ENCODE assay signal across 8 cellular contexts in genomic region chr10:102815790-102816549, GRCh38. TPM values are rescaled to one million over a fixed set of nuclear protein-coding genes. Genes with fewer than 3 reads are reported as not detected.
A peak's percentile ranks its signal among the peaks of the same experiment; 100 is the strongest.
DNase-seq lines count a peak whose midpoint lies in the region; ATAC-seq, FAIRE-seq and TF ChIP-seq lines count a peak whose summit lies in the region.

No MANE protein-coding gene starts in this region.

- H3K4me1 ChIP-seq in cardiac muscle cell (ENCODE audit: low read depth), result no peaks in the 10 kb centered on the region

- H3K36me3 ChIP-seq in cardiac muscle cell, result peaks cover 20% of the 10 kb centered on the region

- no peak for ATAC-seq in activated CD8-positive, alpha-beta T cell treated with anti-CD3 and anti-CD28 coated beads for 36 hours
- ATAC-seq in activated T-helper 17 cell treated with anti-CD3 and anti-CD28 coated beads, Interleukin-2, amount 50 U/mL, for 72 hours (replicated peaks), result no peak

- POLR2A ChIA-PET in activated CD8-positive, alpha-beta T cell treated with anti-CD3 and anti-CD28 coated beads for 36 hours (lab: Charles Lee), result no interaction called here

- no peak overlapping the region for H3K4me3 Mint-ChIP-seq in activated CD8-positive, alpha-beta T cell treated with anti-CD3 and anti-CD28 coated beads for 36 hours
- H3K4me3 Mint-ChIP-seq in activated T-helper 17 cell treated with anti-CD3 and anti-CD28 coated beads, Interleukin-2, amount 50 U/mL, for 72 hours, result no peak overlapping the region

- peaks cover 9% of the 10 kb centered on the region for H3K4me1 Mint-ChIP-seq in activated CD8-positive, alpha-beta T cell treated with anti-CD3 and anti-CD28 coated beads for 36 hours (ENCODE audit: low read depth)
- H3K4me1 Mint-ChIP-seq in activated T-helper 17 cell treated with anti-CD3 and anti-CD28 coated beads, Interleukin-2, amount 50 U/mL, for 72 hours, result no peaks in the 10 kb centered on the region

- CTCF ChIA-PET in activated CD8-positive, alpha-beta T cell treated with anti-CD3 and anti-CD28 coated beads for 36 hours (lab: Charles Lee), result interaction anchor here (0.8 kb wide), 1 partner anchor 19 kb away, joined by 3 read pairs; no protein-coding TSS in a partner anchor

- H3K27me3 ChIP-seq in cardiac muscle cell, result no peaks in the 10 kb centered on the region

- H3K4me3 ChIP-seq in cardiac muscle cell, result no peak overlapping the region

- TF ChIP-seq CTCF in activated CD8-positive, alpha-beta T cell treated with anti-CD3 and anti-CD28 coated beads for 36 hours (IDR thresholded peaks at IDR 0.05), result no peak
- TF ChIP-seq CTCF in cardiac muscle cell (IDR thresholded peaks at IDR 0.05; ENCODE audit: low read depth, low read length), result no peak

- H3K27me3 Mint-ChIP-seq in activated CD8-positive, alpha-beta T cell treated with anti-CD3 and anti-CD28 coated beads for 36 hours, result no peaks in the 10 kb centered on the region
- no peaks in the 10 kb centered on the region for H3K27me3 Mint-ChIP-seq in activated T-helper 17 cell treated with anti-CD3 and anti-CD28 coated beads, Interleukin-2, amount 50 U/mL, for 72 hours

- no peak for FAIRE-seq in GM19239 (lab: Jason Lieb, UNC)

- H3K36me3 Mint-ChIP-seq in activated CD8-positive, alpha-beta T cell treated with anti-CD3 and anti-CD28 coated beads for 36 hours (ENCODE audit: low read depth), result peaks cover 7% of the 10 kb centered on the region
- peaks cover 46% of the 10 kb centered on the region for H3K36me3 Mint-ChIP-seq in activated T-helper 17 cell treated with anti-CD3 and anti-CD28 coated beads, Interleukin-2, amount 50 U/mL, for 72 hours (ENCODE audit: low read depth)

- H3K9me3 Mint-ChIP-seq in activated CD8-positive, alpha-beta T cell treated with anti-CD3 and anti-CD28 coated beads for 36 hours, result no peaks in the 10 kb centered on the region
- no peaks in the 10 kb centered on the region for H3K9me3 Mint-ChIP-seq in activated T-helper 17 cell treated with anti-CD3 and anti-CD28 coated beads, Interleukin-2, amount 50 U/mL, for 72 hours

- DNase-seq in Daoy (ENCODE audit: low read depth) (peak; percentile 27), cardiac muscle cell (ENCODE audit: low read depth in 1 of 2, low spot score in 1 of 2) (peak in 1 of 2 donors; percentile 94), pulmonary artery endothelial cell (ENCODE audit: low read depth, low spot score) (peak; percentile 84), H4 (ENCODE audit: low spot score) (no peak), GM19239 (ENCODE audit: insufficient read length, low spot score) (no peak)
- no peak for DNase-seq in activated CD8-positive, alpha-beta T cell treated with anti-CD3 and anti-CD28 coated beads for 36 hours
- DNase-seq in activated CD4-positive, alpha-beta T cell treated with anti-CD3 and anti-CD28 coated beads for 1 hour, result no peak

- peak overlapping the region; percentile 30 for H3K27ac ChIP-seq in cardiac muscle cell

- H3K9me3 ChIP-seq in cardiac muscle cell (ENCODE audit: low read depth), result no peaks in the 10 kb centered on the region

- H3K27ac Mint-ChIP-seq in activated CD8-positive, alpha-beta T cell treated with anti-CD3 and anti-CD28 coated beads for 36 hours, result peak overlapping the region; percentile 31
- no peak overlapping the region for H3K27ac Mint-ChIP-seq in activated T-helper 17 cell treated with anti-CD3 and anti-CD28 coated beads, Interleukin-2, amount 50 U/mL, for 72 hours

- intact Hi-C loops in activated CD8-positive, alpha-beta T cell treated with anti-CD3 and anti-CD28 coated beads for 36 hours (cut with micrococcal nuclease), result no loop called here

RNA-seq across cellular contexts. Expression of gene CYP17A1, which starts 21.2 kb away (rescaled TPM):
- total RNA-seq in Daoy (2014; rRNA removed; shearing (Covaris generic)), result not detected in 2 replicates
- not detected for total RNA-seq in activated CD8-positive, alpha-beta T cell treated with anti-CD3 and anti-CD28 coated beads for 36 hours
- total RNA-seq in cardiac muscle cell, result not detected in 2 replicates
- not detected in 2 replicates for polyA plus RNA-seq in cardiac muscle cell
- total RNA-seq in pulmonary artery endothelial cell, result not detected in 2 replicates
- total RNA-seq in H4 (2014; rRNA removed; shearing (Covaris generic)), result not detected in 2 replicates
- total RNA-seq in activated T-helper 17 cell treated with anti-CD3 and anti-CD28 coated beads, Interleukin-2, amount 50 U/mL, for 72 hours, result not detected

RNA-seq across cellular contexts. Expression of gene BORCS7, which starts 38.1 kb away (rescaled TPM):
- total RNA-seq in Daoy (2014; rRNA removed; shearing (Covaris generic)), result 10.9 and 13.0 TPM in 2 replicates
- total RNA-seq in activated CD8-positive, alpha-beta T cell treated with anti-CD3 and anti-CD28 coated beads for 36 hours, result 1 to 10 TPM; 6.4 to 6.8 TPM
- 8.2 and 22.6 TPM in 2 replicates for total RNA-seq in cardiac muscle cell
- 18.3 and 19.4 TPM in 2 replicates for polyA plus RNA-seq in cardiac muscle cell
- total RNA-seq in pulmonary artery endothelial cell, result 16.6 and 18.8 TPM in 2 replicates
- 19.1 and 25.1 TPM in 2 replicates for total RNA-seq in H4 (2014; rRNA removed; shearing (Covaris generic))
- 10 to 100 TPM; 10.2 to 11.5 TPM for total RNA-seq in activated T-helper 17 cell treated with anti-CD3 and anti-CD28 coated beads, Interleukin-2, amount 50 U/mL, for 72 hours

RNA-seq across cellular contexts. Expression of gene AS3MT, which starts 53.3 kb away (rescaled TPM):
- total RNA-seq in Daoy (2014; rRNA removed; shearing (Covaris generic)), result 0.34 and 0.54 TPM in 2 replicates
- 1 to 10 TPM in 1 of 2 experiments, not detected in 1; 1.4 TPM for total RNA-seq in activated CD8-positive, alpha-beta T cell treated with anti-CD3 and anti-CD28 coated beads for 36 hours
- total RNA-seq in cardiac muscle cell (11.4 and 16.2 TPM in 2 replicates), pulmonary artery endothelial cell (1.4 and 3.0 TPM in 2 replicates)
- polyA plus RNA-seq in cardiac muscle cell, result 6.6 and 7.0 TPM in 2 replicates
- not detected in 2 replicates for total RNA-seq in H4 (2014; rRNA removed; shearing (Covaris generic))
- total RNA-seq in activated T-helper 17 cell treated with anti-CD3 and anti-CD28 coated beads, Interleukin-2, amount 50 U/mL, for 72 hours, result 1 to 10 TPM in 1 of 2 donors, not detected in 1; 1.6 TPM

Comparison
In these comparisons a context has a peak if more than half of its experiments do, and no peak if none do; other contexts are left out.
1. DNase-seq: peak in Daoy (single experiment) and pulmonary artery endothelial cell (single experiment); none in activated CD8-positive, alpha-beta T cell treated with anti-CD3 and anti-CD28 coated beads for 36 hours (single experiment), H4 (single experiment), activated CD4-positive, alpha-beta T cell treated with anti-CD3 and anti-CD28 coated beads for 1 hour (single experiment) and GM19239 (single experiment).